Comparison of ENCODE assay signal across 14 cellular contexts in the genomic region with DNA sequence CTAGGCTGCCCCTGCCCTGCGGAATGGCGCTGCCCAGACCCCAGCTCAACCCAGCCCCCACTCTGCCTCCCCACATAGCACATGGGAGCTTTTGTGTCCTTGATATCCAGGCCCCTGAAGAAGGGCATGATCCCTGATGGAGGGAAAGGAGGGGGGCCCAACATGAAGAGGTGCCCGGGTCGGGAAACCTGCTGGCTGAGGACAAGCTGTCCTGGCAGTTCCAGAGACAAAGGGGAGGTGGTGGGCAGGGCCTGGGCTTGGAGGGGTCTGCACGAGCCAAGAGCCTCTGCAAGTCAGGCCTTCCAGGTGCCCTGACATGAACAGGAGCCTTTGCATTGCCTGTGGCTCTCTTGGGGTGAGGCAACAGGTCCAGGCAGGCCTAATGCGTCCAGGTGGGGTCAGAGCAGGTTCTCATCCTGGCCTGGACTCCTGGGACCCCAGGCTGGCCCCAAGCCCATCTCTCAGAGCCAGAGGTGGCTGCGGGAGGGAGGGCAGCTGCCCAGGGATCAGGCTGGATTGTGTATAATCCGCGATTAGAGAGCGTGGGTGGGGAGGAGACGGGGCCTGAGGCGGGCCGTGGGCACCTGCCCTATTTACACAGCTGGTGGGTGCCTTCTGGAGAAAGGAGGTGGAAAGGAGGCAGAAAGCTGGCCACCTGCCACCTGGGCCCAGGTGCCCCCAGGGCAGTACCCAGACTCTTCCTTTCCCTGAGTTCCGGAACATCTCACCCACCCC. TPM values are rescaled to one million over a fixed set of nuclear protein-coding genes. Genes with fewer than 3 reads are reported as not detected.
DNase-seq lines count a peak whose midpoint lies in the region; ATAC-seq and TF ChIP-seq lines count a peak whose summit lies in the region.
"Had no signal": no experiment of that assay in that cellular context is flagged by ENCODE, and none has a peak within 500 bp of the region (broad histone marks: within the 10 kb centered on the region; RNA-seq: fewer than 3 reads in every experiment).

No MANE protein-coding gene starts in this region.

- no peaks in the 10 kb centered on the region for H3K9me3 ChIP-seq in Karpas-422 (ENCODE audit: low read length)
- H3K9me3 ChIP-seq: colonic mucosa, upper lobe of left lung had no signal

- peaks cover 7% of the 10 kb centered on the region for H3K4me1 ChIP-seq in Karpas-422 (ENCODE audit: low read length)
- H3K4me1 ChIP-seq: colonic mucosa, upper lobe of left lung had no signal

- H3K4me3 ChIP-seq in epithelial cell of esophagus (ENCODE audit: low read length) (no peak overlapping the region), Karpas-422 (ENCODE audit: low read length) (no peak overlapping the region)
- H3K4me3 ChIP-seq: colonic mucosa, skin epidermis, upper lobe of left lung had no signal

- H2AFZ ChIP-seq in Karpas-422 (ENCODE audit: low read length) = no peak overlapping the region

- no peaks in the 10 kb centered on the region for H3K27me3 ChIP-seq in Karpas-422 (ENCODE audit: low read length)
- H3K27me3 ChIP-seq: colonic mucosa, upper lobe of left lung had no signal

- TF ChIP-seq CTCF in epithelial cell of esophagus (IDR thresholded peaks at IDR 0.05; ENCODE audit: insufficient read depth, low read depth, low read length, missing control alignments) = no peak

- no peaks in the 10 kb centered on the region for H3K9me2 ChIP-seq in Karpas-422 (replicated peaks; ENCODE audit: insufficient read depth, low read length)

- H3K36me3 ChIP-seq in Karpas-422 (ENCODE audit: insufficient read depth, low read length) = no peaks in the 10 kb centered on the region
- H3K36me3 ChIP-seq: colonic mucosa, upper lobe of left lung had no signal

- DNase-seq in D341Med (ENCODE audit: low spot score) = peak; percentile 83
- peak; percentile 56 for DNase-seq in NCI-H1417 treated with DMSO at 0.1 percent for 48 hours (lab: John Stamatoyannopoulos, UW)
- DNase-seq in NCI-H774 (lab: John Stamatoyannopoulos, UW) = peak; percentile 36
- DNase-seq in epithelial cell of esophagus (ENCODE audit: low read depth) = peak; percentile 34
- DNase-seq in NOMO-1 treated with dmso at 0.1 percent for 144 hours (lab: John Stamatoyannopoulos, UW; ENCODE audit: unreplicated experiment) = no peak
- DNase-seq in Karpas-422 = no peak
- DNase-seq: activated CD8-positive, alpha-beta T cell treated with anti-CD3 and anti-CD28 coated beads for 36 hours; amniotic stem cell; colonic mucosa; stimulated activated naive B cell treated with anti-CD40 and anti-IgM and Interleukin-4, amounts not matched to agents 10 μg/mL and 1 μg/mL and 100 μg/mL, for 72 hours had no signal

- no peaks in the 10 kb centered on the region for H4K20me1 ChIP-seq in Karpas-422 (ENCODE audit: insufficient read depth, low read depth, low read length)

- no peak overlapping the region for H3K4me2 ChIP-seq in Karpas-422 (ENCODE audit: low read depth, low read length, poor library complexity, severe bottlenecking)

- ATAC-seq in HG03354 (IDR thresholded peaks at IDR 0.05; ENCODE audit: poor library complexity, severe bottlenecking, unreplicated experiment) = no peak
- no peak for ATAC-seq in GM18861 (IDR thresholded peaks at IDR 0.05; ENCODE audit: unreplicated experiment)
- ATAC-seq: activated CD8-positive, alpha-beta T cell treated with anti-CD3 and anti-CD28 coated beads for 36 hours had no signal

- H3K79me2 ChIP-seq in Karpas-422 (ENCODE audit: low read length) = no peaks in the 10 kb centered on the region

- no peak overlapping the region for H3K27ac ChIP-seq in Karpas-422 (ENCODE audit: low read length)
- H3K27ac ChIP-seq: colonic mucosa, skin epidermis, upper lobe of left lung had no signal

- H3K9ac ChIP-seq in Karpas-422 (ENCODE audit: low read length) = no peak overlapping the region

RNA-seq across cellular contexts. Expression of a gene that starts 23.6 kb away (rescaled TPM):
- total RNA-seq in Karpas-422 (2014; rRNA removed; shearing (Covaris generic); ENCODE audit: low replicate concordance) = 63.1 and 88.6 TPM in 2 replicates

RNA-seq across cellular contexts. Expression of a gene that starts 35.1 kb away (rescaled TPM):
- total RNA-seq in Karpas-422 (2014; rRNA removed; shearing (Covaris generic); ENCODE audit: low replicate concordance) = not detected in 2 replicates

Comparison
In these comparisons a context has a peak if more than half of its experiments do, and no peak if none do; other contexts are left out.
1. DNase-seq: peak in D341Med (single experiment), NCI-H1417 treated with DMSO at 0.1 percent for 48 hours (single experiment), NCI-H774 (single experiment) and epithelial cell of esophagus (single experiment); none in NOMO-1 treated with dmso at 0.1 percent for 144 hours (single experiment) and Karpas-422 (single experiment).